ENCODE assay signal across 28 cellular contexts in genomic region chr2:186255823-186256222, GRCh38.
DNase-seq lines count a peak whose midpoint lies in the region; FAIRE-seq and TF ChIP-seq lines count a peak whose summit lies in the region.
"Had no signal": no experiment of that assay in that cellular context is flagged by ENCODE, and none has a peak within 500 bp of the region (broad histone marks: within the 10 kb centered on the region; RNA-seq: fewer than 3 reads in every experiment).

No MANE protein-coding gene starts in this region.

- H3K36me3 ChIP-seq in NT2/D1 (ENCODE audit: insufficient read depth, insufficient read length, low read length), result no peaks in the 10 kb centered on the region
- H3K36me3 ChIP-seq in iPS DF 6.9 (ENCODE audit: control insufficient read depth, insufficient read depth, low read length), result no peaks in the 10 kb centered on the region
- no peaks in the 10 kb centered on the region for H3K36me3 ChIP-seq in suprapubic skin
- H3K36me3 ChIP-seq: ascending aorta; BLaER1 treated with 17β-estradiol and CSF1 and Interleukin-3, amounts not matched to agents 10 nM and 100 nM; cardiac muscle cell; sigmoid colon; tibial nerve; WERI-Rb-1 had no signal

- TF ChIP-seq POLR2A in suprapubic skin (IDR thresholded peaks at IDR 0.05), result no peak

- H3K27ac ChIP-seq in iPS DF 6.9 (ENCODE audit: low read length) (no peak overlapping the region), suprapubic skin (peak overlapping the region; percentile 38)
- H3K27ac ChIP-seq: 22Rv1; ascending aorta; BLaER1 treated with 17β-estradiol and CSF1 and Interleukin-3, amounts not matched to agents 10 nM and 100 nM; cardiac muscle cell; coronary artery; psoas muscle; sigmoid colon; tibial nerve; WERI-Rb-1 had no signal

- no peak overlapping the region for H3K9ac ChIP-seq in NT2/D1 (ENCODE audit: insufficient read length, low read depth)
- H3K9ac ChIP-seq: BLaER1 treated with 17β-estradiol and CSF1 and Interleukin-3, amounts not matched to agents 10 nM and 100 nM had no signal

- H3K4me3 ChIP-seq in NT2/D1 (ENCODE audit: insufficient read length, low read depth), result no peak overlapping the region
- no peak overlapping the region for H3K4me3 ChIP-seq in iPS DF 6.9 (ENCODE audit: low read length)
- H3K4me3 ChIP-seq in suprapubic skin, result no peak overlapping the region
- H3K4me3 ChIP-seq: ascending aorta; BLaER1 treated with 17β-estradiol and CSF1 and Interleukin-3, amounts not matched to agents 10 nM and 100 nM; cardiac muscle cell; coronary artery; lung; psoas muscle; sigmoid colon; tibial nerve had no signal

- no peaks in the 10 kb centered on the region for H3K4me1 ChIP-seq in NT2/D1 (ENCODE audit: insufficient read depth, insufficient read length)
- H3K4me1 ChIP-seq in iPS DF 6.9 (ENCODE audit: control insufficient read depth, insufficient read depth, low read length), result no peaks in the 10 kb centered on the region
- peaks cover 14% of the 10 kb centered on the region for H3K4me1 ChIP-seq in suprapubic skin
- H3K4me1 ChIP-seq: ascending aorta, psoas muscle, sigmoid colon had no signal

- FAIRE-seq in D721Med (lab: Jason Lieb, UNC), result no peak

- TF ChIP-seq CTCF in suprapubic skin (IDR thresholded peaks at IDR 0.05), result no peak
- TF ChIP-seq CTCF in D721Med (IDR thresholded peaks at IDR 0.05; ENCODE audit: insufficient read depth, missing control alignments), result no peak

- DNase-seq in NCI-H1417 (lab: John Stamatoyannopoulos, UW) (peak in 2 of 3 experiments; percentile 6 to 52), NCI-H1417 treated with DMSO at 0.1 percent for 48 hours (lab: John Stamatoyannopoulos, UW) (no peak), NT2/D1 (ENCODE audit: low read depth, low spot score) (peak; percentile 22), iPS DF 6.9 (ENCODE audit: low read depth, low spot score) (peak; percentile 50), suprapubic skin (ENCODE audit: low spot score in 2 of 2) (no peak), D721Med (ENCODE audit: insufficient read length, low spot score) (no peak)
- no peak for DNase-seq in activated CD4-positive, alpha-beta T cell treated with anti-CD3 and anti-CD28 coated beads for 4 hours
- no peak for DNase-seq in activated naive CD4-positive, alpha-beta T cell treated with Interleukin-2 at 50 U/mL for 16 hours
- DNase-seq: activated CD4-positive, alpha-beta T cell treated with anti-CD3 and anti-CD28 coated beads, Interleukin-2, amount 10 ng/mL, durations not matched to agents 24 days and 14 days; activated effector memory CD4-positive, alpha-beta T cell treated with anti-CD3 and anti-CD28 coated beads, Interleukin-2, amount 50 U/mL, for 16 hours; activated naive CD8-positive, alpha-beta T cell treated with anti-CD3 and anti-CD28 coated beads, Interleukin-2, amount 10 ng/mL, durations not matched to agents 7 days and 5 days; activated T-cell treated with anti-CD3 and anti-CD28 coated beads, Interleukin-2, amount 50 U/mL, for 1 hour; effector CD8-positive, alpha-beta T cell; naive thymus-derived CD8-positive, alpha-beta T cell; NCI-H1092; psoas muscle; sigmoid colon; stimulated activated CD4-positive, alpha-beta T cell treated with anti-CD3 and anti-CD28 coated beads, Interleukin-12 subunit alpha, Interleukin-12 subunit beta, amount 100 ng/mL, for 4 hours; stimulated activated CD4-positive, alpha-beta T cell treated with anti-CD3 and anti-CD28 coated beads, Interleukin-4, amount 100 ng/mL, for 24 hours; T-cell; WERI-Rb-1 had no signal

- H3K27me3 ChIP-seq in NT2/D1 (ENCODE audit: insufficient read depth, insufficient read length) (no peaks in the 10 kb centered on the region), iPS DF 6.9 (ENCODE audit: control insufficient read depth, insufficient read depth, low read length) (no peaks in the 10 kb centered on the region), suprapubic skin (no peaks in the 10 kb centered on the region)
- H3K27me3 ChIP-seq: ascending aorta; BLaER1 treated with 17β-estradiol and CSF1 and Interleukin-3, amounts not matched to agents 10 nM and 100 nM; cardiac muscle cell; sigmoid colon; tibial nerve had no signal

- H3K9me3 ChIP-seq in NT2/D1 (ENCODE audit: insufficient read depth, low read length) (no peaks in the 10 kb centered on the region), iPS DF 6.9 (ENCODE audit: control insufficient read depth, insufficient read depth, low read length) (no peaks in the 10 kb centered on the region), suprapubic skin (no peaks in the 10 kb centered on the region)
- H3K9me3 ChIP-seq: psoas muscle, sigmoid colon had no signal

- no CpG with 5 or more reads among the region's 4 CpGs for WGBS in iPS DF 6.9 (ENCODE audit: insufficient coverage, insufficient read length)
- WGBS in suprapubic skin, result 59% methylated on average over 4 of the region's 4 CpGs

- TF ChIP-seq EP300 in suprapubic skin (IDR thresholded peaks at IDR 0.05), result no peak

Comparison
In these comparisons a context has a peak if more than half of its experiments do, and no peak if none do; other contexts are left out.
1. DNase-seq: peak in NCI-H1417 (2 of 3), NT2/D1 (single experiment) and iPS DF 6.9 (single experiment); none in NCI-H1417 treated with DMSO at 0.1 percent for 48 hours (single experiment), suprapubic skin (0 of 2), activated CD4-positive, alpha-beta T cell treated with anti-CD3 and anti-CD28 coated beads for 4 hours (0 of 2), activated naive CD4-positive, alpha-beta T cell treated with Interleukin-2 at 50 U/mL for 16 hours (single experiment) and D721Med (single experiment).